In genomic region chr9:33264473-33265177, GRCh38 we compare ENCODE assay signal across 1 cellular context.
TF ChIP-seq lines count a peak whose summit lies in the region.

TSS of gene BAG1 (minus strand) at chr9:33264708.
TSS of gene CHMP5 (plus strand) at chr9:33265049. CDS start at chr9:33265079, 30 bp downstream.

TF ChIP-seq in SK-N-SH, 30 proteins besides CTCF, POLR2A, EP300 and RAD21 (continued from another document):
- TF ChIP-seq REST (IDR thresholded peaks at IDR 0.05; ENCODE audit: low read depth, low read length) (no peak), RCOR1 (IDR thresholded peaks at IDR 0.05; ENCODE audit: low read length) (no peak), ZBTB33 (IDR thresholded peaks at IDR 0.05; ENCODE audit: borderline replicate concordance, low read depth) (no peak)
TF ChIP-seq in SK-N-SH: peak in this region for 6.
